Comparison of ENCODE assay signal across 8 cellular contexts in genomic region chr2:101253713-101254085, GRCh38. TPM values are rescaled to one million over a fixed set of nuclear protein-coding genes. Genes with fewer than 3 reads are reported as not detected.
DNase-seq lines count a peak whose midpoint lies in the region; ATAC-seq lines count a peak whose summit lies in the region.

No MANE protein-coding gene starts in this region.

- ATAC-seq in activated T-helper 17 cell treated with anti-CD3 and anti-CD28 coated beads, Interleukin-2, amount 50 U/mL, for 72 hours (replicated peaks), result no peak
- ATAC-seq in HG03460 (IDR thresholded peaks at IDR 0.05; ENCODE audit: unreplicated experiment), result no peak

- DNase-seq in DMS 273 (lab: John Stamatoyannopoulos, UW; ENCODE audit: unreplicated experiment) (peak; percentile 42), DMS 273 treated with DMSO at 0.1 percent for 48 hours (lab: John Stamatoyannopoulos, UW) (no peak), NCI-H524 (lab: John Stamatoyannopoulos, UW) (no peak), C1 segment of cervical spinal cord (lab: John Stamatoyannopoulos, UW) (no peak)

- H3K9me3 Mint-ChIP-seq in activated T-helper 17 cell treated with anti-CD3 and anti-CD28 coated beads, Interleukin-2, amount 50 U/mL, for 72 hours, result no peaks in the 10 kb centered on the region

- peaks cover 24% of the 10 kb centered on the region for H3K4me1 ChIP-seq in stomach smooth muscle (ENCODE audit: control insufficient read depth, insufficient read depth, low read length)

- peak overlapping the region; percentile 87 to 91 for H3K9ac ChIP-seq in stomach smooth muscle (ENCODE audit: low read length in 2 of 2)

- peak overlapping the region; percentile 87 for H3K4me3 Mint-ChIP-seq in activated T-helper 17 cell treated with anti-CD3 and anti-CD28 coated beads, Interleukin-2, amount 50 U/mL, for 72 hours

- H3K4me3 ChIP-seq in iPS-18c (ENCODE audit: insufficient read depth, low read depth, low read length) (peak overlapping the region; percentile 96), stomach smooth muscle (ENCODE audit: low read length in 2 of 2) (peak overlapping the region; percentile 95 to 96)

- no peak overlapping the region for H3K27ac ChIP-seq in stomach smooth muscle (ENCODE audit: low read length)

- no peaks in the 10 kb centered on the region for H3K27me3 ChIP-seq in stomach smooth muscle (ENCODE audit: control insufficient read depth in 1 of 2, insufficient read depth in 2 of 2, low read length in 2 of 2)

- peaks cover 44% of the 10 kb centered on the region for H3K36me3 Mint-ChIP-seq in activated T-helper 17 cell treated with anti-CD3 and anti-CD28 coated beads, Interleukin-2, amount 50 U/mL, for 72 hours (ENCODE audit: low read depth)

- peaks cover 19% of the 10 kb centered on the region for H3K4me1 Mint-ChIP-seq in activated T-helper 17 cell treated with anti-CD3 and anti-CD28 coated beads, Interleukin-2, amount 50 U/mL, for 72 hours

- peaks cover under 1 to 2% of the 10 kb centered on the region in 2 donors for H3K36me3 ChIP-seq in stomach smooth muscle (ENCODE audit: control insufficient read depth in 2 of 2, insufficient read depth in 2 of 2, low read length in 2 of 2)

- no peaks in the 10 kb centered on the region for H3K27me3 Mint-ChIP-seq in activated T-helper 17 cell treated with anti-CD3 and anti-CD28 coated beads, Interleukin-2, amount 50 U/mL, for 72 hours

- peak overlapping the region; percentile 93 for H3K27ac Mint-ChIP-seq in activated T-helper 17 cell treated with anti-CD3 and anti-CD28 coated beads, Interleukin-2, amount 50 U/mL, for 72 hours

- H3K9me3 ChIP-seq in iPS-18c (ENCODE audit: control insufficient read depth, insufficient read depth, low read length) (no peaks in the 10 kb centered on the region), stomach smooth muscle (ENCODE audit: control insufficient read depth in 2 of 2, low read length in 2 of 2) (no peaks in the 10 kb centered on the region)

RNA-seq across cellular contexts. Expression of gene CNOT11, which starts 1.0 kb away (rescaled TPM):
- total RNA-seq in activated T-helper 17 cell treated with anti-CD3 and anti-CD28 coated beads, Interleukin-2, amount 50 U/mL, for 72 hours, result 10 to 100 TPM; 38.5 to 56.1 TPM

RNA-seq across cellular contexts. Expression of gene RNF149, which starts 54.8 kb away (rescaled TPM):
- 100 to 1,000 TPM in 1 of 2 donors, 10 to 100 TPM in 1; 83.5 to 108 TPM for total RNA-seq in activated T-helper 17 cell treated with anti-CD3 and anti-CD28 coated beads, Interleukin-2, amount 50 U/mL, for 72 hours
